ENCODE assay signal across 17 cellular contexts in the genomic region with DNA sequence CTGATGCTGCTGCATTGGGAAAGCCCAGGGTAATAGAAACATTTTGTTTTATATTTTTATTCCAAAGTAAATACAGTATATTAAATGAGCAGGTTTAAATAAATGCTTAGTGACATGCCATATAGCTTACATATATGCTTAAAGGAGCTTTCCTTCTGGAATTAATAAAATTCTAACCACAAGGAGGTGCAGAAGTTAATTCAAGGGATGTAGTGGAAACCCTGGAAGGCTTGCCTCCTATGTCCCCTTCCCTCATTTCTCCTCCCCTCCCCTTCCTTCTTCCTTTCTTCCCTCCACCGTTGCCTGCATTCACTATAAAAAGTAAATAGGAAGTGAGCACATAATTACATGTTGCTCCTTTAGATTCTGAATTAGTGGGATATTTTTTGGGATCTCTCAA.
"Had no signal": no experiment of that assay in that cellular context is flagged by ENCODE, and none has a peak within 500 bp of the region (broad histone marks: within the 10 kb centered on the region; RNA-seq: fewer than 3 reads in every experiment).

No MANE protein-coding gene starts in this region.

- H3K9me3 Mint-ChIP-seq: natural killer cell treated with Interleukin-12 subunit alpha and Interleukin-12 subunit beta and Interleukin-15 and Interleukin-18, amount 100 ng/mL, for 72 hours; neural progenitor cell; type B pancreatic cell had no signal

- DNase-seq: esophagus squamous epithelium; foreskin keratinocyte; kidney; left cardiac atrium; left ventricle myocardium inferior; nucleus accumbens; ovary; stimulated activated CD4-positive, alpha-beta T cell treated with anti-CD3 and anti-CD28 coated beads, Interleukin-12 subunit alpha, Interleukin-12 subunit beta, amount 100 ng/mL, for 4 hours; stimulated activated naive CD4-positive, alpha-beta T cell treated with Interleukin-2 at 50 U/mL for 16 hours; thyroid gland had no signal

- H3K36me3 ChIP-seq: left ventricle myocardium inferior, neural progenitor cell, ovary, right atrium auricular region, suprapubic skin, thyroid gland had no signal

- H3K27me3 Mint-ChIP-seq: natural killer cell treated with Interleukin-12 subunit alpha and Interleukin-12 subunit beta and Interleukin-15 and Interleukin-18, amount 100 ng/mL, for 72 hours; type B pancreatic cell had no signal

- H3K27me3 ChIP-seq: esophagus squamous epithelium, foreskin keratinocyte, hepatocyte, neural progenitor cell, ovary, right atrium auricular region, suprapubic skin, thyroid gland had no signal

- H2AFZ ChIP-seq: hepatocyte, neural progenitor cell had no signal

- H3K9me3 ChIP-seq: esophagus squamous epithelium, left ventricle myocardium inferior, ovary, right atrium auricular region, suprapubic skin, thyroid gland had no signal

- H3K27ac ChIP-seq: esophagus squamous epithelium, foreskin keratinocyte, hepatocyte, left ventricle myocardium inferior, neural progenitor cell, ovary, right atrium auricular region, suprapubic skin, thyroid gland had no signal

- H3K36me3 Mint-ChIP-seq: natural killer cell treated with Interleukin-12 subunit alpha and Interleukin-12 subunit beta and Interleukin-15 and Interleukin-18, amount 100 ng/mL, for 72 hours; type B pancreatic cell had no signal

- H3K79me2 ChIP-seq: hepatocyte had no signal

- H3K27ac Mint-ChIP-seq: natural killer cell treated with Interleukin-12 subunit alpha and Interleukin-12 subunit beta and Interleukin-15 and Interleukin-18, amount 100 ng/mL, for 72 hours; neural progenitor cell; type B pancreatic cell had no signal

- H3K4me1 ChIP-seq: esophagus squamous epithelium, neural progenitor cell, suprapubic skin, thyroid gland had no signal

- H3K4me3 Mint-ChIP-seq: natural killer cell treated with Interleukin-12 subunit alpha and Interleukin-12 subunit beta and Interleukin-15 and Interleukin-18, amount 100 ng/mL, for 72 hours; neural progenitor cell; type B pancreatic cell had no signal

- H3K4me3 ChIP-seq: esophagus squamous epithelium, hepatocyte, left ventricle myocardium inferior, lung, neural progenitor cell, ovary, right atrium auricular region, suprapubic skin, thyroid gland had no signal

- H3K4me2 ChIP-seq: hepatocyte, neural progenitor cell had no signal
